In the genomic region with DNA sequence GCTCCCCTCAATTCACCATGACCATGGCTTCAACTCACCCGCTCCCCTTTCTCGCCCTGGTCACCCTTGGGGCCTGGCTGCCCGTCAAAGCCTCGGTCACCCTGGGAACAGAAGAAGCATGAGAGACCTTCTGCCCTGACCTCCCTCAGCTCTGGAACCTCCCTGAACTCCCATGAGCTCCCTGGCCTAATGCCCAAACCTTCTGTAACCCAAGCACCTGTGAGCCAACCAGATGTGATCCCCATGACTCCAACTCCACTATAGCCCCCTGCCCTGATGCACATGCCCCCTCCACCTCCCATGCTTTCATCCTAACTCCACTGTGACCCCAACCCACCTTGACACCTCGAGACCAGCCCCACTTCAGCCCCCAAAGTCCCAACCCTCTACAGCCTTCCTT, we compare ENCODE assay signal across 2 cellular contexts.
TF ChIP-seq lines count a peak whose summit lies in the region.

No MANE protein-coding gene starts in this region.

TF ChIP-seq in A549, 52 proteins besides CTCF, POLR2A, EP300 and RAD21:
- no peak for TF ChIP-seq RCOR1 (IDR thresholded peaks at IDR 0.05; ENCODE audit: low read depth, low read length)
- no peak for TF ChIP-seq MYC (IDR thresholded peaks at IDR 0.05; ENCODE audit: borderline replicate concordance, low read length)
- TF ChIP-seq ZC3H11A (IDR thresholded peaks at IDR 0.05), result no peak
- TF ChIP-seq KDM1A (IDR thresholded peaks at IDR 0.05; ENCODE audit: low read depth), result no peak
- TF ChIP-seq FOXS1 (CRISPR knock-in tag; IDR thresholded peaks at IDR 0.05), result no peak
- TF ChIP-seq RARB (CRISPR knock-in tag; IDR thresholded peaks at IDR 0.05), result no peak

TF ChIP-seq in IMR-90, 13 proteins besides CTCF, POLR2A, EP300 and RAD21:
- TF ChIP-seq MAZ (IDR thresholded peaks at IDR 0.05; ENCODE audit: borderline replicate concordance, low read depth, low read length), result no peak
- no peak for TF ChIP-seq BHLHE40 (IDR thresholded peaks at IDR 0.05; ENCODE audit: low read depth, low read length)
- TF ChIP-seq, protein P1, sequence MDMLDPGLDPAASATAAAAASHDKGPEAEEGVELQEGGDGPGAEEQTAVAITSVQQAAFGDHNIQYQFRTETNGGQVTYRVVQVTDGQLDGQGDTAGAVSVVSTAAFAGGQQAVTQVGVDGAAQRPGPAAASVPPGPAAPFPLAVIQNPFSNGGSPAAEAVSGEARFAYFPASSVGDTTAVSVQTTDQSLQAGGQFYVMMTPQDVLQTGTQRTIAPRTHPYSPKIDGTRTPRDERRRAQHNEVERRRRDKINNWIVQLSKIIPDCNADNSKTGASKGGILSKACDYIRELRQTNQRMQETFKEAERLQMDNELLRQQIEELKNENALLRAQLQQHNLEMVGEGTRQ (IDR thresholded peaks at IDR 0.05; ENCODE audit: low read depth, low read length), result no peak
- TF ChIP-seq CHD1 (IDR thresholded peaks at IDR 0.05; ENCODE audit: low read depth, low read length), result no peak
- TF ChIP-seq RCOR1 (IDR thresholded peaks at IDR 0.05; ENCODE audit: insufficient replicate concordance, low read length), result no peak
- TF ChIP-seq MAFK (IDR thresholded peaks at IDR 0.05; ENCODE audit: low read depth, low read length), result no peak
